Comparison of ENCODE assay signal across 11 cellular contexts in the genomic region with DNA sequence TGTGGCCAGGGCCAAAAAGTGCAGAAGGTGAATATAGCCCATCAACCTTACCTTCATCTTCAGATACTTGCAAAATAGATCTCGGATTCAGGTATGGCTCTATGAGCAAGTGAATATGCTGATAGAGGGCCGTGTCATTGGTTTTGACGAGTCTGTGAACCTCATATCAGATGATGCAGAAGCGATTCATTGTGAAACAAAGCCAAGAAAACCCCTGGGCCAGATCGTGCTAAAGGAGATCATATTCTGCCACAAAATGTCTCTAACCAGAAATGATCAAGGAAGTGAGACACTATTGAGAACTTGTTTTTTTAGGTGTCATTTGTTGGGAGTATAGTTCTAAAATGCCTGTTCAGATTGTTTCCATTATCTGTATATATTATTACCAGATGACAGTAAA. TPM values are rescaled to one million over a fixed set of nuclear protein-coding genes. Genes with fewer than 3 reads are reported as not detected.
DNase-seq lines count a peak whose midpoint lies in the region; ATAC-seq and TF ChIP-seq lines count a peak whose summit lies in the region.
"Had no signal": no experiment of that assay in that cellular context is flagged by ENCODE, and none has a peak within 500 bp of the region (broad histone marks: within the 10 kb centered on the region; RNA-seq: fewer than 3 reads in every experiment).

No MANE protein-coding gene starts in this region.

- intact Hi-C loops in vagina (cut with DNase I) (no loop called here), A673 (cut with micrococcal nuclease; ENCODE audit: unreplicated experiment) (loop anchor here (10.0 kb wide), 1 partner anchor 631 kb away; no protein-coding TSS in a partner anchor)

- H3K4me1 ChIP-seq in vagina, result no peaks in the 10 kb centered on the region
- H3K4me1 ChIP-seq in A673 (ENCODE audit: insufficient read depth, low read length, poor library complexity, severe bottlenecking), result no peaks in the 10 kb centered on the region
- H3K4me1 ChIP-seq: A549 had no signal

- ATAC-seq in GM21515 (IDR thresholded peaks at IDR 0.05; ENCODE audit: unreplicated experiment) (peak; percentile 92), HG03139 (IDR thresholded peaks at IDR 0.05; ENCODE audit: unreplicated experiment) (peak; percentile 76)
- ATAC-seq: A549 had no signal

- TF ChIP-seq CTCF in vagina (IDR thresholded peaks at IDR 0.05) (no peak), A673 (conservative IDR thresholded peaks at IDR 0.05; ENCODE audit: low read depth, low read length) (no peak)

- BruUV-seq in A673 (replicated peaks; lab: Mats Ljungman, UMichigan), result no TSS peak

- H3K36me3 ChIP-seq in vagina (no peaks in the 10 kb centered on the region), A673 (ENCODE audit: insufficient read depth, low read length, poor library complexity, severe bottlenecking) (no peaks in the 10 kb centered on the region)

- H3K27ac ChIP-seq in vagina (no peak overlapping the region), A673 (ENCODE audit: low read depth, low read length, poor library complexity, severe bottlenecking) (no peak overlapping the region)
- H3K27ac ChIP-seq: A549 had no signal

- POLR2A ChIA-PET in A673 (lab: Charles Lee; ENCODE audit: low non-redundant PET), result no interaction called here

- DNase-seq in activated CD4-positive, alpha-beta T cell treated with anti-CD3 and anti-CD28 coated beads for 48 hours, result peak; percentile 56
- DNase-seq in activated CD4-positive, alpha-beta T cell treated with anti-CD3 and anti-CD28 coated beads, Interleukin-2, amount 50 U/mL, for 4 hours, result no peak
- peak; percentile 57 for DNase-seq in stimulated activated CD4-positive, alpha-beta T cell treated with anti-CD3 and anti-CD28 coated beads, Interleukin-1b, Interleukin-23, amount 100 ng/mL, for 48 hours
- DNase-seq in NOMO-1 treated with dmso at 0.1 percent for 144 hours (lab: John Stamatoyannopoulos, UW; ENCODE audit: unreplicated experiment) (no peak), vagina (ENCODE audit: extremely low spot score in 2 of 2) (no peak), A673 (ENCODE audit: low spot score) (no peak)
- DNase-seq: erythroblast, retina had no signal

- CTCF ChIA-PET in A673 (lab: Charles Lee), result no interaction called here

- TF ChIP-seq POLR2A in vagina (IDR thresholded peaks at IDR 0.05), result no peak

- H3K27me3 ChIP-seq in vagina (no peaks in the 10 kb centered on the region), A673 (replicated peaks; ENCODE audit: insufficient read depth, low read depth, low read length, poor library complexity) (peaks cover 18% of the 10 kb centered on the region)

- H3K4me3 ChIP-seq in vagina (no peak overlapping the region), A673 (ENCODE audit: low read depth, low read length, poor library complexity, severe bottlenecking) (no peak overlapping the region)
- H3K4me3 ChIP-seq: A549 had no signal

- H3K9me3 ChIP-seq in vagina (no peaks in the 10 kb centered on the region), A673 (ENCODE audit: low read depth, low read length, poor library complexity, severe bottlenecking) (no peaks in the 10 kb centered on the region)
- H3K9me3 ChIP-seq: A549 had no signal

RNA-seq across cellular contexts. Expression of a gene that starts 48.3 kb away (rescaled TPM):
- 23.3 TPM for total RNA-seq in vagina
- total RNA-seq in A673 (2021), result 6.6 and 7.2 TPM in 2 replicates

Comparison
In these comparisons a context has a peak if more than half of its experiments do, and no peak if none do; other contexts are left out.
1. DNase-seq: peak in activated CD4-positive, alpha-beta T cell treated with anti-CD3 and anti-CD28 coated beads for 48 hours (single experiment) and stimulated activated CD4-positive, alpha-beta T cell treated with anti-CD3 and anti-CD28 coated beads, Interleukin-1b, Interleukin-23, amount 100 ng/mL, for 48 hours (single experiment); none in activated CD4-positive, alpha-beta T cell treated with anti-CD3 and anti-CD28 coated beads, Interleukin-2, amount 50 U/mL, for 4 hours (0 of 2), NOMO-1 treated with dmso at 0.1 percent for 144 hours (single experiment), vagina (0 of 2) and A673 (single experiment).